In the genomic region with DNA sequence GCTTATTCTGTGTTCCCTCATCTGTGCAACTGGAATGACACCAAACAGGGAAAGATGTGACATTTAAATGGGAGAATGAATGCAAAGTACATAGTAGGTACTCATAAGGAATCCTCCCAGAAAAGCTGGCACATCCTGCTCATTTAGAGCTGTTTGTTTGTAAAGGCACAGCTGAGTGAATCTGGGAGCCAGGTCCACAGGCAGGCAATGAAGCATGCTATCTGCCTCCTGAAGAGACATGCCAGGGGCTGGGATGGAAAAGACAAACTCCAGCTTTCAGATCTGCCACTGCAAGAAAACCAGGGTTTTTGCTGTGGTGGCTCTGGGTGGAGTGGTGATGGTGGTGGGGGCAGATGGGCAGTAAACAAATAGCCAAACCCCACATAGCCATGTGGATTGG, we compare ENCODE assay signal across 31 cellular contexts.
"Had no signal": no experiment of that assay in that cellular context is flagged by ENCODE, and none has a peak within 500 bp of the region (broad histone marks: within the 10 kb centered on the region; RNA-seq: fewer than 3 reads in every experiment).

No MANE protein-coding gene starts in this region.

- ATAC-seq: activated CD8-positive, alpha-beta T cell treated with anti-CD3 and anti-CD28 coated beads for 36 hours; activated T-cell treated with anti-CD3 and anti-CD28 coated beads, Interleukin-2, amount 50 U/mL, for 72 hours; activated T-helper 17 cell treated with anti-CD3 and anti-CD28 coated beads, Interleukin-2, amount 50 U/mL, for 72 hours; PC-3 had no signal

- DNase-seq: activated CD4-positive, alpha-beta T cell treated with anti-CD3 and anti-CD28 coated beads, Interleukin-2, amount 10 ng/mL, durations not matched to agents 24 days and 14 days; activated CD4-positive, alpha-beta T cell treated with anti-CD3 and anti-CD28 coated beads, Interleukin-2, amount 50 U/mL, for 4 hours; activated CD8-positive, alpha-beta T cell treated with anti-CD3 and anti-CD28 coated beads for 36 hours; activated effector memory CD4-positive, alpha-beta T cell treated with anti-CD3 and anti-CD28 coated beads, Interleukin-2, amount 50 U/mL, for 16 hours; activated naive CD4-positive, alpha-beta T cell treated with Interleukin-2 at 50 U/mL for 16 hours; activated naive CD8-positive, alpha-beta T cell treated with anti-CD3 and anti-CD28 coated beads, Interleukin-2, amount 10 ng/mL, durations not matched to agents 7 days and 5 days; activated T-cell treated with anti-CD3 and anti-CD28 coated beads, Interleukin-2, amount 50 U/mL, for 1 hour; activated T-cell treated with anti-CD3 and anti-CD28 coated beads, Interleukin-2, amount 50 U/mL, for 72 hours; amygdala; colonic mucosa; Karpas-422; KBM-7; MG63; NCI-H1048; NCI-H1417; NCI-H146; NCI-H187; NCI-H2171 treated with DMSO at 0.1 percent for 48 hours; NCI-H2227 treated with DMSO at 0.1 percent for 48 hours; NCI-H510A; NCI-H526; NCI-H774; PC-3; Peyer's patch; RPMI8226; SIG-M5; SW 1271; T1000 had no signal

- H3K4me1 Mint-ChIP-seq: activated CD4-positive, alpha-beta T cell treated with anti-CD3 and anti-CD28 coated beads, Interleukin-2, amount 10 ng/mL, durations not matched to agents 24 days and 14 days; activated naive CD4-positive, alpha-beta T cell treated with anti-CD3 and anti-CD28 coated beads, Interleukin-2, amount 50 U/mL, for 24 hours; activated naive CD8-positive, alpha-beta T cell treated with anti-CD3 and anti-CD28 coated beads, Interleukin-2, amount 10 ng/mL, durations not matched to agents 7 days and 5 days; activated T-helper 17 cell treated with anti-CD3 and anti-CD28 coated beads, Interleukin-2, amount 50 U/mL, for 72 hours; central memory CD8-positive, alpha-beta T cell had no signal

- H3K27me3 Mint-ChIP-seq: activated CD4-positive, alpha-beta T cell treated with anti-CD3 and anti-CD28 coated beads, Interleukin-2, amount 10 ng/mL, durations not matched to agents 24 days and 14 days; activated CD8-positive, alpha-beta T cell treated with anti-CD3 and anti-CD28 coated beads for 36 hours; activated naive CD4-positive, alpha-beta T cell treated with anti-CD3 and anti-CD28 coated beads, Interleukin-2, amount 50 U/mL, for 24 hours; activated naive CD8-positive, alpha-beta T cell treated with anti-CD3 and anti-CD28 coated beads, Interleukin-2, amount 10 ng/mL, durations not matched to agents 7 days and 5 days; central memory CD8-positive, alpha-beta T cell had no signal

- H3K4me3 Mint-ChIP-seq: activated CD4-positive, alpha-beta T cell treated with anti-CD3 and anti-CD28 coated beads, Interleukin-2, amount 10 ng/mL, durations not matched to agents 24 days and 14 days; activated CD8-positive, alpha-beta T cell treated with anti-CD3 and anti-CD28 coated beads for 36 hours; activated naive CD4-positive, alpha-beta T cell treated with anti-CD3 and anti-CD28 coated beads, Interleukin-2, amount 50 U/mL, for 24 hours; activated naive CD8-positive, alpha-beta T cell treated with anti-CD3 and anti-CD28 coated beads, Interleukin-2, amount 10 ng/mL, durations not matched to agents 7 days and 5 days; activated T-cell treated with anti-CD3 and anti-CD28 coated beads, Interleukin-2, amount 50 U/mL, for 72 hours; activated T-helper 17 cell treated with anti-CD3 and anti-CD28 coated beads, Interleukin-2, amount 50 U/mL, for 72 hours; central memory CD8-positive, alpha-beta T cell had no signal

- H3K9me3 Mint-ChIP-seq: activated CD4-positive, alpha-beta T cell treated with anti-CD3 and anti-CD28 coated beads, Interleukin-2, amount 10 ng/mL, durations not matched to agents 24 days and 14 days; activated CD8-positive, alpha-beta T cell treated with anti-CD3 and anti-CD28 coated beads for 36 hours; activated naive CD4-positive, alpha-beta T cell treated with anti-CD3 and anti-CD28 coated beads, Interleukin-2, amount 50 U/mL, for 24 hours; activated naive CD8-positive, alpha-beta T cell treated with anti-CD3 and anti-CD28 coated beads, Interleukin-2, amount 10 ng/mL, durations not matched to agents 7 days and 5 days; activated T-helper 17 cell treated with anti-CD3 and anti-CD28 coated beads, Interleukin-2, amount 50 U/mL, for 72 hours had no signal

- H3K27ac Mint-ChIP-seq: activated CD4-positive, alpha-beta T cell treated with anti-CD3 and anti-CD28 coated beads, Interleukin-2, amount 10 ng/mL, durations not matched to agents 24 days and 14 days; activated CD8-positive, alpha-beta T cell treated with anti-CD3 and anti-CD28 coated beads for 36 hours; activated naive CD4-positive, alpha-beta T cell treated with anti-CD3 and anti-CD28 coated beads, Interleukin-2, amount 50 U/mL, for 24 hours; activated naive CD8-positive, alpha-beta T cell treated with anti-CD3 and anti-CD28 coated beads, Interleukin-2, amount 10 ng/mL, durations not matched to agents 7 days and 5 days; activated T-cell treated with anti-CD3 and anti-CD28 coated beads, Interleukin-2, amount 50 U/mL, for 72 hours; activated T-helper 17 cell treated with anti-CD3 and anti-CD28 coated beads, Interleukin-2, amount 50 U/mL, for 72 hours had no signal

- H3K36me3 Mint-ChIP-seq: activated naive CD4-positive, alpha-beta T cell treated with anti-CD3 and anti-CD28 coated beads, Interleukin-2, amount 50 U/mL, for 24 hours; activated naive CD8-positive, alpha-beta T cell treated with anti-CD3 and anti-CD28 coated beads, Interleukin-2, amount 10 ng/mL, durations not matched to agents 7 days and 5 days had no signal
